20 cellular contexts compared by ENCODE assay signal in genomic region chr1:180020017-180020416, GRCh38.
"Had no signal": no experiment of that assay in that cellular context is flagged by ENCODE, and none has a peak within 500 bp of the region (broad histone marks: within the 10 kb centered on the region; RNA-seq: fewer than 3 reads in every experiment).

No MANE protein-coding gene starts in this region.

- H3K9me3 ChIP-seq: esophagus squamous epithelium, gastroesophageal sphincter, left lung, lower lobe of right lung had no signal

- ATAC-seq: effector memory CD8-positive, alpha-beta T cell; gastroesophageal sphincter; left lung; lower lobe of right lung; naive thymus-derived CD4-positive, alpha-beta T cell; right cardiac atrium; stimulated activated effector memory CD8-positive, alpha-beta T cell treated with anti-CD3 and anti-CD28 coated beads, Interleukin-12 subunit alpha, Interleukin-12 subunit beta, amount 100 ng/mL, for 72 hours had no signal

- H3K4me3 ChIP-seq: esophagus squamous epithelium, gastroesophageal sphincter, left lung, lower lobe of right lung had no signal

- H3K4me1 ChIP-seq: esophagus squamous epithelium, gastroesophageal sphincter, left lung, lower lobe of right lung had no signal

- DNase-seq: cerebellar nuclear complex; effector memory CD8-positive, alpha-beta T cell; esophagus squamous epithelium; foreskin fibroblast; glutamatergic neuron; islet precursor cell; left lung; lower lobe of right lung; naive thymus-derived CD4-positive, alpha-beta T cell; right cardiac atrium; stimulated activated CD4-positive, alpha-beta T cell treated with anti-CD3 and anti-CD28 coated beads, Interleukin-4, amount 100 ng/mL, for 1 hour; stimulated activated CD8-positive, alpha-beta memory T cell treated with anti-CD3 and anti-CD28 coated beads, Interleukin-4, amount 100 ng/mL, for 48 hours; trophoblast cell had no signal

- H3K9me3 Mint-ChIP-seq: dendritic cell treated with granulocyte-macrophage colony-stimulating factor and Interleukin-4, amounts not matched to agents 40 ng/mL and 50 ng/mL, for 4 days; effector memory CD8-positive, alpha-beta T cell; memory B cell; mesothelial cell of epicardium; neural crest cell; stimulated activated effector memory CD8-positive, alpha-beta T cell treated with anti-CD3 and anti-CD28 coated beads, Interleukin-12 subunit alpha, Interleukin-12 subunit beta, amount 100 ng/mL, for 72 hours had no signal

- H3K4me3 Mint-ChIP-seq: dendritic cell treated with granulocyte-macrophage colony-stimulating factor and Interleukin-4, amounts not matched to agents 40 ng/mL and 50 ng/mL, for 4 days; effector memory CD8-positive, alpha-beta T cell; memory B cell; mesothelial cell of epicardium; naive thymus-derived CD4-positive, alpha-beta T cell; neural crest cell; stimulated activated effector memory CD8-positive, alpha-beta T cell treated with anti-CD3 and anti-CD28 coated beads, Interleukin-12 subunit alpha, Interleukin-12 subunit beta, amount 100 ng/mL, for 72 hours had no signal

- H3K27ac ChIP-seq: esophagus squamous epithelium, gastroesophageal sphincter, left lung, lower lobe of right lung had no signal

- H3K27me3 Mint-ChIP-seq: dendritic cell treated with granulocyte-macrophage colony-stimulating factor and Interleukin-4, amounts not matched to agents 40 ng/mL and 50 ng/mL, for 4 days; effector memory CD8-positive, alpha-beta T cell; memory B cell; naive thymus-derived CD4-positive, alpha-beta T cell; progenitor cell of endocrine pancreas had no signal

- H3K27me3 ChIP-seq: esophagus squamous epithelium, gastroesophageal sphincter, left lung had no signal

- H3K4me1 Mint-ChIP-seq: memory B cell; mesothelial cell of epicardium; naive thymus-derived CD4-positive, alpha-beta T cell; neural crest cell; stimulated activated effector memory CD8-positive, alpha-beta T cell treated with anti-CD3 and anti-CD28 coated beads, Interleukin-12 subunit alpha, Interleukin-12 subunit beta, amount 100 ng/mL, for 72 hours had no signal

- H3K27ac Mint-ChIP-seq: dendritic cell treated with granulocyte-macrophage colony-stimulating factor and Interleukin-4, amounts not matched to agents 40 ng/mL and 50 ng/mL, for 4 days; memory B cell; mesothelial cell of epicardium; progenitor cell of endocrine pancreas; stimulated activated effector memory CD8-positive, alpha-beta T cell treated with anti-CD3 and anti-CD28 coated beads, Interleukin-12 subunit alpha, Interleukin-12 subunit beta, amount 100 ng/mL, for 72 hours had no signal
